In the genomic region with DNA sequence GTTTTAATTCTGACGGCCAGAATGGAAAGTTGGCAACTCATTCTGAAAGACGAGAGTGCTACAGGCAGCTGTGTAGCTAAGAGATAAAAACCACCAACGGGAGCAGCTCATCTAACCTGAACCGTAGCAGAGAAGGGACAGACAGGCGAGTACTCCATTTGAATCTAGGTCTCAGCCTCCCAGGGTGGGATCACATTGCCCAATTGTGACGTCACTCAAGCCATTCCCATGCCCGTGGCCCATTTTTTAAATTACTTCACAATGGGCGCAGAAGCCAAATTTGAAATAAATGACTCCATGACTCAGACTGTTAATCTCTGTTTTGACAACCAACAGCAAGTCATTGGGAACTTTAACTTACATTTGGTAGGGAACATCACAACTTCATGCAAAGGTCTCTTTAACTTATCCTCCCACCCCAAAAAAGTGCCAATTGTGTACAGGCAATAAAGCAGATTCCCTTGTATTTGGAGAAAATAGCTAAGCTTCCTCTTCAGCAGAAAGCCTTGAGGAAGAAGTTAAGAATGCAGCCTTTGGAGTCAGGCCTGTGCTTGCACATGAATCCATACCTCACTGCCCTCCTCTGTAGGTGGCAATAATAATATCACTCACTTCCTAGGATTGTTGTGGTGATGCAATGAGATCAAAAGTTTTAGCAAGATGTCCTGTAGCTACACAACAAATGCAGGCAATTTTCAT, we compare ENCODE assay signal across 8 cellular contexts.
DNase-seq lines count a peak whose midpoint lies in the region; ATAC-seq and TF ChIP-seq lines count a peak whose summit lies in the region.

No MANE protein-coding gene starts in this region.

- H3K27ac ChIP-seq in SJSA1 (peak overlapping the region; percentile 61), fibroblast of lung (ENCODE audit: insufficient read depth, low read length) (peak overlapping the region; percentile 37), smooth muscle cell (ENCODE audit: low read depth) (peak overlapping the region; percentile 93)

- intact Hi-C loops in activated CD8-positive, alpha-beta T cell treated with anti-CD3 and anti-CD28 coated beads for 36 hours (cut with micrococcal nuclease): no loop called here

- no peak overlapping the region for H3K4me3 Mint-ChIP-seq in activated CD8-positive, alpha-beta T cell treated with anti-CD3 and anti-CD28 coated beads for 36 hours
- no peak overlapping the region for H3K4me3 Mint-ChIP-seq in activated CD8-positive, alpha-beta T cell treated with anti-CD3 and anti-CD28 coated beads, Interleukin-2, amount 10 ng/mL, durations not matched to agents 7 days and 5 days

- POLR2A ChIA-PET in activated CD8-positive, alpha-beta T cell treated with anti-CD3 and anti-CD28 coated beads for 36 hours (lab: Charles Lee): interaction anchor here (0.6 kb wide), 1 partner anchor 35 kb away, joined by 3 read pairs; no protein-coding TSS in a partner anchor
- POLR2A ChIA-PET in activated CD8-positive, alpha-beta T cell treated with anti-CD3 and anti-CD28 coated beads, Interleukin-2, amount 10 ng/mL, durations not matched to agents 7 days and 5 days (lab: Charles Lee): no interaction called here

- no peaks in the 10 kb centered on the region for H4K20me1 ChIP-seq in fibroblast of lung (ENCODE audit: control insufficient read depth, extremely low read depth, insufficient read depth, low read length)
- H4K20me1 ChIP-seq in smooth muscle cell (ENCODE audit: low read depth): no peaks in the 10 kb centered on the region

- CTCF ChIA-PET in activated CD8-positive, alpha-beta T cell treated with anti-CD3 and anti-CD28 coated beads for 36 hours (lab: Charles Lee): no interaction called here
- CTCF ChIA-PET in activated CD8-positive, alpha-beta T cell treated with anti-CD3 and anti-CD28 coated beads, Interleukin-2, amount 10 ng/mL, durations not matched to agents 7 days and 5 days (lab: Charles Lee): no interaction called here

- WGBS in smooth muscle cell (ENCODE audit: low lambda C conversion rate): 39% methylated on average over 8 of the region's 8 CpGs

- H3K4me1 Mint-ChIP-seq in activated CD8-positive, alpha-beta T cell treated with anti-CD3 and anti-CD28 coated beads for 36 hours (ENCODE audit: low read depth): peaks cover 11% of the 10 kb centered on the region
- H3K4me1 Mint-ChIP-seq in activated CD8-positive, alpha-beta T cell treated with anti-CD3 and anti-CD28 coated beads, Interleukin-2, amount 10 ng/mL, durations not matched to agents 7 days and 5 days (ENCODE audit: low read depth): peaks cover 15% of the 10 kb centered on the region

- H3K9me3 Mint-ChIP-seq in activated CD8-positive, alpha-beta T cell treated with anti-CD3 and anti-CD28 coated beads for 36 hours: peaks cover 10% of the 10 kb centered on the region
- H3K9me3 Mint-ChIP-seq in activated CD8-positive, alpha-beta T cell treated with anti-CD3 and anti-CD28 coated beads, Interleukin-2, amount 10 ng/mL, durations not matched to agents 7 days and 5 days (ENCODE audit: insufficient read depth): peaks cover 4% of the 10 kb centered on the region

- H3K9me3 ChIP-seq in SJSA1 (replicated peaks) (peaks cover 4% of the 10 kb centered on the region; the same call in 1 of the 2 replicates), fibroblast of lung (ENCODE audit: control insufficient read depth, insufficient read depth, low read depth, low read length) (no peaks in the 10 kb centered on the region), smooth muscle cell (replicated peaks; ENCODE audit: low read depth) (no peaks in the 10 kb centered on the region)

- peak; percentile 70 for ATAC-seq in activated CD8-positive, alpha-beta T cell treated with anti-CD3 and anti-CD28 coated beads for 36 hours
- no peak for ATAC-seq in activated CD8-positive, alpha-beta T cell treated with anti-CD3 and anti-CD28 coated beads, Interleukin-2, amount 10 ng/mL, durations not matched to agents 7 days and 5 days
- ATAC-seq in HG02763 (IDR thresholded peaks at IDR 0.05; ENCODE audit: unreplicated experiment): peak; percentile 86

- H3K79me2 ChIP-seq in fibroblast of lung (ENCODE audit: control insufficient read depth, insufficient read depth, low read length) (no peaks in the 10 kb centered on the region), smooth muscle cell (ENCODE audit: low read depth) (no peaks in the 10 kb centered on the region)

- H3K36me3 Mint-ChIP-seq in activated CD8-positive, alpha-beta T cell treated with anti-CD3 and anti-CD28 coated beads for 36 hours (ENCODE audit: low read depth): peaks cover 2% of the 10 kb centered on the region
- H3K36me3 Mint-ChIP-seq in activated CD8-positive, alpha-beta T cell treated with anti-CD3 and anti-CD28 coated beads, Interleukin-2, amount 10 ng/mL, durations not matched to agents 7 days and 5 days (ENCODE audit: low read depth): no peaks in the 10 kb centered on the region

- H3K27me3 Mint-ChIP-seq in activated CD8-positive, alpha-beta T cell treated with anti-CD3 and anti-CD28 coated beads for 36 hours: no peaks in the 10 kb centered on the region
- no peaks in the 10 kb centered on the region for H3K27me3 Mint-ChIP-seq in activated CD8-positive, alpha-beta T cell treated with anti-CD3 and anti-CD28 coated beads, Interleukin-2, amount 10 ng/mL, durations not matched to agents 7 days and 5 days (ENCODE audit: low read depth)

- H2AFZ ChIP-seq in fibroblast of lung (ENCODE audit: low read length): no peak overlapping the region
- H2AFZ ChIP-seq in smooth muscle cell (ENCODE audit: low read depth): peak overlapping the region; percentile 59

- H3K4me3 ChIP-seq in SJSA1: no peak overlapping the region
- peak overlapping the region in 1 of 4 experiments; percentile 29 for H3K4me3 ChIP-seq in fibroblast of lung (replicated peaks in 1 of 4; ENCODE audit: control extremely low read depth in 1 of 4, insufficient read depth in 1 of 4, low read depth in 3 of 4, low read length in 4 of 4)
- no peak overlapping the region for H3K4me3 ChIP-seq in smooth muscle cell

- peak; percentile 18 for DNase-seq in activated CD8-positive, alpha-beta T cell treated with anti-CD3 and anti-CD28 coated beads for 36 hours
- DNase-seq in activated CD8-positive, alpha-beta T cell treated with anti-CD3 and anti-CD28 coated beads, Interleukin-2, amount 10 ng/mL, durations not matched to agents 7 days and 5 days: no peak
- DNase-seq in SJSA1 (ENCODE audit: low read depth in 1 of 2, low spot score in 2 of 2): peak in 1 of 2 experiments; percentile 32
- peak; percentile 95 to 96 for DNase-seq in fibroblast of lung (ENCODE audit: low read depth in 2 of 2)
- no peak for DNase-seq in smooth muscle cell (lab: John Stamatoyannopoulos, UW; ENCODE audit: unreplicated experiment)
- no peak for DNase-seq in D341Med (ENCODE audit: low spot score)
- no peak for DNase-seq in activated gamma-delta T cell (lab: John Stamatoyannopoulos, UW)

- no peaks in the 10 kb centered on the region for H3F3A ChIP-seq in smooth muscle cell (ENCODE audit: low read depth)

- H3K4me1 ChIP-seq in SJSA1 (replicated peaks): peaks cover 10% of the 10 kb centered on the region
- no peaks in the 10 kb centered on the region for H3K4me1 ChIP-seq in fibroblast of lung (ENCODE audit: control insufficient read depth, extremely low read depth, insufficient read depth, low read length)
- no peaks in the 10 kb centered on the region for H3K4me1 ChIP-seq in smooth muscle cell (ENCODE audit: low read depth)

- TF ChIP-seq CTCF in activated CD8-positive, alpha-beta T cell treated with anti-CD3 and anti-CD28 coated beads for 36 hours (IDR thresholded peaks at IDR 0.05): no peak
- TF ChIP-seq CTCF in fibroblast of lung (conservative IDR thresholded peaks at IDR 0.05 in 1 of 2, IDR thresholded peaks at IDR 0.05 in 1 of 2; ENCODE audit: low read depth in 1 of 2, low read length in 2 of 2): no peak
- TF ChIP-seq CTCF in smooth muscle cell (IDR thresholded peaks at IDR 0.05; ENCODE audit: borderline replicate concordance, insufficient read depth, poor library complexity, severe bottlenecking): no peak

- no peak overlapping the region for H3K27ac Mint-ChIP-seq in activated CD8-positive, alpha-beta T cell treated with anti-CD3 and anti-CD28 coated beads for 36 hours
- no peak overlapping the region for H3K27ac Mint-ChIP-seq in activated CD8-positive, alpha-beta T cell treated with anti-CD3 and anti-CD28 coated beads, Interleukin-2, amount 10 ng/mL, durations not matched to agents 7 days and 5 days

- H3K4me2 ChIP-seq in fibroblast of lung (ENCODE audit: extremely low read depth, insufficient read depth, low read length) (peak overlapping the region; percentile 6), smooth muscle cell (peak overlapping the region; percentile 21)

- H3K27me3 ChIP-seq in SJSA1 (replicated peaks): no peaks in the 10 kb centered on the region
- H3K27me3 ChIP-seq in fibroblast of lung (ENCODE audit: control insufficient read depth, insufficient read depth, low read length): no peaks in the 10 kb centered on the region
- H3K27me3 ChIP-seq in smooth muscle cell (ENCODE audit: low read depth): no peaks in the 10 kb centered on the region

- H3K9ac ChIP-seq in fibroblast of lung (ENCODE audit: insufficient read depth, low read length) (no peak overlapping the region), smooth muscle cell (ENCODE audit: low read depth) (peak overlapping the region; percentile 80)

- H3K36me3 ChIP-seq in SJSA1 (no peaks in the 10 kb centered on the region), fibroblast of lung (ENCODE audit: control insufficient read depth, insufficient read depth, low read length) (no peaks in the 10 kb centered on the region), smooth muscle cell (ENCODE audit: low read depth) (no peaks in the 10 kb centered on the region)

Comparison
In these comparisons a context has a peak if more than half of its experiments do, and no peak if none do; other contexts are left out.
1. DNase-seq: peak in activated CD8-positive, alpha-beta T cell treated with anti-CD3 and anti-CD28 coated beads for 36 hours (single experiment) and fibroblast of lung (2 of 2); none in activated CD8-positive, alpha-beta T cell treated with anti-CD3 and anti-CD28 coated beads, Interleukin-2, amount 10 ng/mL, durations not matched to agents 7 days and 5 days (single experiment), smooth muscle cell (single experiment), D341Med (single experiment) and activated gamma-delta T cell (single experiment).
2. H3K27ac ChIP-seq: peak in every context shown above with its lines; median percentile 93 in smooth muscle cell; 61 in SJSA1; 37 in fibroblast of lung.